In the genomic region with DNA sequence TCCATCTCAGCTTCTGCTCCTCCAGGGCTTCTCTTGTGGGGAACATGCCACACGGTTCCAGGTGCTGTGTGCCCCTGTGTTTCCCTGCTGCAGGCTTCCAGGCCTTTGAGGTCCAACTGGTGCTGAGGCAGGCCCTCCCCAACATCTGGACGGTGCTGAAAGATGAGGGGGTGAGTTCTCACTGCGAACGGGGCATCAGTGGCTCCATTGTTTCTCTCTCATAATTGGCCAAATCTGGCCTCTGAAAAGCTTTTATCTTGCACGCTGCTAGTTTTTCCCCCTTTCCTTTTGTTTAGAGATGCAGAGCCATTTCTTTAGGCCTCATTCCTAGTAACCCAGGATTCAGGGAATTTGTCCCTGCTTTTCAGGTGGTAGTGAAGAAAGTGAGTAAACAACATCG, we compare ENCODE assay signal across 2 cellular contexts.
TF ChIP-seq lines count a peak whose summit lies in the region.

No MANE protein-coding gene starts in this region.

TF ChIP-seq in GM23338, 12 proteins besides CTCF, POLR2A, EP300 and RAD21:
- no peak for TF ChIP-seq EZH2 (IDR thresholded peaks at IDR 0.05; ENCODE audit: low read depth, unreplicated experiment)
- no peak for TF ChIP-seq STAT1 (IDR thresholded peaks at IDR 0.05; ENCODE audit: unreplicated experiment)
- TF ChIP-seq POLR2AphosphoS5 (IDR thresholded peaks at IDR 0.05; ENCODE audit: low read depth): no peak
- no peak for TF ChIP-seq ZNF114 (CRISPR knock-in tag; IDR thresholded peaks at IDR 0.05)
- no peak for TF ChIP-seq EZH2phosphoT487 (IDR thresholded peaks at IDR 0.05; ENCODE audit: unreplicated experiment)
- TF ChIP-seq NANOG (IDR thresholded peaks at IDR 0.05; ENCODE audit: borderline replicate concordance): no peak
- TF ChIP-seq, protein P1, sequence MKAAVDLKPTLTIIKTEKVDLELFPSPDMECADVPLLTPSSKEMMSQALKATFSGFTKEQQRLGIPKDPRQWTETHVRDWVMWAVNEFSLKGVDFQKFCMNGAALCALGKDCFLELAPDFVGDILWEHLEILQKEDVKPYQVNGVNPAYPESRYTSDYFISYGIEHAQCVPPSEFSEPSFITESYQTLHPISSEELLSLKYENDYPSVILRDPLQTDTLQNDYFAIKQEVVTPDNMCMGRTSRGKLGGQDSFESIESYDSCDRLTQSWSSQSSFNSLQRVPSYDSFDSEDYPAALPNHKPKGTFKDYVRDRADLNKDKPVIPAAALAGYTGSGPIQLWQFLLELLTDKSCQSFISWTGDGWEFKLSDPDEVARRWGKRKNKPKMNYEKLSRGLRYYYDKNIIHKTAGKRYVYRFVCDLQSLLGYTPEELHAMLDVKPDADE (IDR thresholded peaks at IDR 0.05): no peak
- TF ChIP-seq, protein P2, sequence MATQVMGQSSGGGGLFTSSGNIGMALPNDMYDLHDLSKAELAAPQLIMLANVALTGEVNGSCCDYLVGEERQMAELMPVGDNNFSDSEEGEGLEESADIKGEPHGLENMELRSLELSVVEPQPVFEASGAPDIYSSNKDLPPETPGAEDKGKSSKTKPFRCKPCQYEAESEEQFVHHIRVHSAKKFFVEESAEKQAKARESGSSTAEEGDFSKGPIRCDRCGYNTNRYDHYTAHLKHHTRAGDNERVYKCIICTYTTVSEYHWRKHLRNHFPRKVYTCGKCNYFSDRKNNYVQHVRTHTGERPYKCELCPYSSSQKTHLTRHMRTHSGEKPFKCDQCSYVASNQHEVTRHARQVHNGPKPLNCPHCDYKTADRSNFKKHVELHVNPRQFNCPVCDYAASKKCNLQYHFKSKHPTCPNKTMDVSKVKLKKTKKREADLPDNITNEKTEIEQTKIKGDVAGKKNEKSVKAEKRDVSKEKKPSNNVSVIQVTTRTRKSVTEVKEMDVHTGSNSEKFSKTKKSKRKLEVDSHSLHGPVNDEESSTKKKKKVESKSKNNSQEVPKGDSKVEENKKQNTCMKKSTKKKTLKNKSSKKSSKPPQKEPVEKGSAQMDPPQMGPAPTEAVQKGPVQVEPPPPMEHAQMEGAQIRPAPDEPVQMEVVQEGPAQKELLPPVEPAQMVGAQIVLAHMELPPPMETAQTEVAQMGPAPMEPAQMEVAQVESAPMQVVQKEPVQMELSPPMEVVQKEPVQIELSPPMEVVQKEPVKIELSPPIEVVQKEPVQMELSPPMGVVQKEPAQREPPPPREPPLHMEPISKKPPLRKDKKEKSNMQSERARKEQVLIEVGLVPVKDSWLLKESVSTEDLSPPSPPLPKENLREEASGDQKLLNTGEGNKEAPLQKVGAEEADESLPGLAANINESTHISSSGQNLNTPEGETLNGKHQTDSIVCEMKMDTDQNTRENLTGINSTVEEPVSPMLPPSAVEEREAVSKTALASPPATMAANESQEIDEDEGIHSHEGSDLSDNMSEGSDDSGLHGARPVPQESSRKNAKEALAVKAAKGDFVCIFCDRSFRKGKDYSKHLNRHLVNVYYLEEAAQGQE (IDR thresholded peaks at IDR 0.05; ENCODE audit: unreplicated experiment): no peak
- TF ChIP-seq JUNB (IDR thresholded peaks at IDR 0.05; ENCODE audit: unreplicated experiment): no peak
- TF ChIP-seq, protein P3, sequence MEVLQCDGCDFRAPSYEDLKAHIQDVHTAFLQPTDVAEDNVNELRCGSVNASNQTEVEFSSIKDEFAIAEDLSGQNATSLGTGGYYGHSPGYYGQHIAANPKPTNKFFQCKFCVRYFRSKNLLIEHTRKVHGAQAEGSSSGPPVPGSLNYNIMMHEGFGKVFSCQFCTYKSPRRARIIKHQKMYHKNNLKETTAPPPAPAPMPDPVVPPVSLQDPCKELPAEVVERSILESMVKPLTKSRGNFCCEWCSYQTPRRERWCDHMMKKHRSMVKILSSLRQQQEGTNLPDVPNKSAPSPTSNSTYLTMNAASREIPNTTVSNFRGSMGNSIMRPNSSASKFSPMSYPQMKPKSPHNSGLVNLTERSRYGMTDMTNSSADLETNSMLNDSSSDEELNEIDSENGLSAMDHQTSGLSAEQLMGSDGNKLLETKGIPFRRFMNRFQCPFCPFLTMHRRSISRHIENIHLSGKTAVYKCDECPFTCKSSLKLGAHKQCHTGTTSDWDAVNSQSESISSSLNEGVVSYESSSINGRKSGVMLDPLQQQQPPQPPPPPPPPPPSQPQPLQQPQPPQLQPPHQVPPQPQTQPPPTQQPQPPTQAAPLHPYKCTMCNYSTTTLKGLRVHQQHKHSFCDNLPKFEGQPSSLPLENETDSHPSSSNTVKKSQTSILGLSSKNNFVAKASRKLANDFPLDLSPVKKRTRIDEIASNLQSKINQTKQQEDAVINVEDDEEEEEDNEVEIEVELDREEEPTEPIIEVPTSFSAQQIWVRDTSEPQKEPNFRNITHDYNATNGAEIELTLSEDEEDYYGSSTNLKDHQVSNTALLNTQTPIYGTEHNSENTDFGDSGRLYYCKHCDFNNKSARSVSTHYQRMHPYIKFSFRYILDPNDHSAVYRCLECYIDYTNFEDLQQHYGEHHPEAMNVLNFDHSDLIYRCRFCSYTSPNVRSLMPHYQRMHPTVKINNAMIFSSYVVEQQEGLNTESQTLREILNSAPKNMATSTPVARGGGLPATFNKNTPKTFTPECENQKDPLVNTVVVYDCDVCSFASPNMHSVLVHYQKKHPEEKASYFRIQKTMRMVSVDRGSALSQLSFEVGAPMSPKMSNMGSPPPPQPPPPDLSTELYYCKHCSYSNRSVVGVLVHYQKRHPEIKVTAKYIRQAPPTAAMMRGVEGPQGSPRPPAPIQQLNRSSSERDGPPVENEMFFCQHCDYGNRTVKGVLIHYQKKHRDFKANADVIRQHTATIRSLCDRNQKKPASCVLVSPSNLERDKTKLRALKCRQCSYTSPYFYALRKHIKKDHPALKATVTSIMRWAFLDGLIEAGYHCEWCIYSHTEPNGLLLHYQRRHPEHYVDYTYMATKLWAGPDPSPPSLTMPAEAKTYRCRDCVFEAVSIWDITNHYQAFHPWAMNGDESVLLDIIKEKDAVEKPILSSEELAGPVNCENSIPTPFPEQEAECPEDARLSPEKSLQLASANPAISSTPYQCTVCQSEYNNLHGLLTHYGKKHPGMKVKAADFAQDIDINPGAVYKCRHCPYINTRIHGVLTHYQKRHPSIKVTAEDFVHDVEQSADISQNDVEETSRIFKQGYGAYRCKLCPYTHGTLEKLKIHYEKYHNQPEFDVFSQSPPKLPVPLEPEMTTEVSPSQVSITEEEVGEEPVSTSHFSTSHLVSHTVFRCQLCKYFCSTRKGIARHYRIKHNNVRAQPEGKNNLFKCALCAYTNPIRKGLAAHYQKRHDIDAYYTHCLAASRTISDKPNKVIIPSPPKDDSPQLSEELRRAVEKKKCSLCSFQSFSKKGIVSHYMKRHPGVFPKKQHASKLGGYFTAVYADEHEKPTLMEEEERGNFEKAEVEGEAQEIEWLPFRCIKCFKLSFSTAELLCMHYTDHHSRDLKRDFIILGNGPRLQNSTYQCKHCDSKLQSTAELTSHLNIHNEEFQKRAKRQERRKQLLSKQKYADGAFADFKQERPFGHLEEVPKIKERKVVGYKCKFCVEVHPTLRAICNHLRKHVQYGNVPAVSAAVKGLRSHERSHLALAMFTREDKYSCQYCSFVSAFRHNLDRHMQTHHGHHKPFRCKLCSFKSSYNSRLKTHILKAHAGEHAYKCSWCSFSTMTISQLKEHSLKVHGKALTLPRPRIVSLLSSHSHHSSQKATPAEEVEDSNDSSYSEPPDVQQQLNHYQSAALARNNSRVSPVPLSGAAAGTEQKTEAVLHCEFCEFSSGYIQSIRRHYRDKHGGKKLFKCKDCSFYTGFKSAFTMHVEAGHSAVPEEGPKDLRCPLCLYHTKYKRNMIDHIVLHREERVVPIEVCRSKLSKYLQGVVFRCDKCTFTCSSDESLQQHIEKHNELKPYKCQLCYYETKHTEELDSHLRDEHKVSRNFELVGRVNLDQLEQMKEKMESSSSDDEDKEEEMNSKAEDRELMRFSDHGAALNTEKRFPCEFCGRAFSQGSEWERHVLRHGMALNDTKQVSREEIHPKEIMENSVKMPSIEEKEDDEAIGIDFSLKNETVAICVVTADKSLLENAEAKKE (CRISPR knock-in tag; IDR thresholded peaks at IDR 0.05): no peak
TF ChIP-seq in GM23338: peak in this region for 0.

TF ChIP-seq in H1, 55 proteins besides CTCF, POLR2A, EP300 and RAD21:
- TF ChIP-seq HDAC6 (IDR thresholded peaks at IDR 0.05; ENCODE audit: low read depth, low read length): no peak
- no peak for TF ChIP-seq KDM4A (IDR thresholded peaks at IDR 0.05; ENCODE audit: low read depth, low read length, severe bottlenecking)
- TF ChIP-seq, protein P4, sequence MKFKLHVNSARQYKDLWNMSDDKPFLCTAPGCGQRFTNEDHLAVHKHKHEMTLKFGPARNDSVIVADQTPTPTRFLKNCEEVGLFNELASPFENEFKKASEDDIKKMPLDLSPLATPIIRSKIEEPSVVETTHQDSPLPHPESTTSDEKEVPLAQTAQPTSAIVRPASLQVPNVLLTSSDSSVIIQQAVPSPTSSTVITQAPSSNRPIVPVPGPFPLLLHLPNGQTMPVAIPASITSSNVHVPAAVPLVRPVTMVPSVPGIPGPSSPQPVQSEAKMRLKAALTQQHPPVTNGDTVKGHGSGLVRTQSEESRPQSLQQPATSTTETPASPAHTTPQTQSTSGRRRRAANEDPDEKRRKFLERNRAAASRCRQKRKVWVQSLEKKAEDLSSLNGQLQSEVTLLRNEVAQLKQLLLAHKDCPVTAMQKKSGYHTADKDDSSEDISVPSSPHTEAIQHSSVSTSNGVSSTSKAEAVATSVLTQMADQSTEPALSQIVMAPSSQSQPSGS (IDR thresholded peaks at IDR 0.05; ENCODE audit: low read length): no peak
- TF ChIP-seq TCF12 (IDR thresholded peaks at IDR 0.05; ENCODE audit: low read depth, low read length): no peak
- no peak for TF ChIP-seq JUND (IDR thresholded peaks at IDR 0.05; ENCODE audit: low read length)
- TF ChIP-seq BACH1 (IDR thresholded peaks at IDR 0.05; ENCODE audit: low read length): no peak
- no peak for TF ChIP-seq POU5F1 (IDR thresholded peaks at IDR 0.05; ENCODE audit: low read depth, low read length)
- TF ChIP-seq SP4 (IDR thresholded peaks at IDR 0.05; ENCODE audit: low read length): no peak
- no peak for TF ChIP-seq RXRA (IDR thresholded peaks at IDR 0.05; ENCODE audit: insufficient read depth, low read depth, low read length)
- no peak for TF ChIP-seq JUN (IDR thresholded peaks at IDR 0.05; ENCODE audit: low read depth, low read length)
- no peak for TF ChIP-seq RNF2 (IDR thresholded peaks at IDR 0.05; ENCODE audit: borderline replicate concordance, low read depth, low read length, missing control alignments, poor library complexity, severe bottlenecking)
- TF ChIP-seq SIN3A (conservative IDR thresholded peaks at IDR 0.05 in 1 of 2, IDR thresholded peaks at IDR 0.05 in 1 of 2; ENCODE audit: low read depth in 1 of 2, low read length in 2 of 2): no peak
